ENCODE assay signal across 10 cellular contexts in genomic region chr17:50603340-50603739, GRCh38. TPM values are rescaled to one million over a fixed set of nuclear protein-coding genes. Genes with fewer than 3 reads are reported as not detected.
A peak's percentile ranks its signal among the peaks of the same experiment; 100 is the strongest.
DNase-seq lines count a peak whose midpoint lies in the region; ATAC-seq, FAIRE-seq and TF ChIP-seq lines count a peak whose summit lies in the region.
"Had no signal": no experiment of that assay in that cellular context is flagged by ENCODE, and none has a peak within 500 bp of the region (broad histone marks: within the 10 kb centered on the region; RNA-seq: fewer than 3 reads in every experiment).

No MANE protein-coding gene starts in this region.

- TF ChIP-seq CTCF in astrocyte of the spinal cord (IDR thresholded peaks at IDR 0.05; ENCODE audit: low read depth, low read length) = peak; percentile 14
- no peak for TF ChIP-seq CTCF in ovary (IDR thresholded peaks at IDR 0.05)
- no peak for TF ChIP-seq CTCF in kidney (IDR thresholded peaks at IDR 0.05; ENCODE audit: borderline replicate concordance, extremely low read depth, insufficient read depth)

- peaks cover 50% of the 10 kb centered on the region for H3K27me3 Mint-ChIP-seq in stimulated activated naive CD8-positive, alpha-beta T cell treated with anti-CD3 and anti-CD28 coated beads, Interleukin-15, amount 100 ng/mL, for 72 hours

- H3K36me3 ChIP-seq in ovary (no peaks in the 10 kb centered on the region), kidney (ENCODE audit: control insufficient read depth in 1 of 2, insufficient read depth in 2 of 2, low read length in 2 of 2) (no peaks in the 10 kb centered on the region)

- H3K4me3 ChIP-seq in astrocyte of the spinal cord (ENCODE audit: low read depth, low read length) (no peak overlapping the region), ovary (no peak overlapping the region), kidney (ENCODE audit: low read length in 2 of 2) (no peak overlapping the region)

- H3K4me1 ChIP-seq in ovary (ENCODE audit: insufficient read depth) (peaks cover 11% of the 10 kb centered on the region), kidney (ENCODE audit: control insufficient read depth in 1 of 2, insufficient read depth in 1 of 2, low read depth in 1 of 2, low read length in 2 of 2) (no peaks in the 10 kb centered on the region)

- peak; percentile 45 for ATAC-seq in stimulated activated naive CD8-positive, alpha-beta T cell treated with anti-CD3 and anti-CD28 coated beads, Interleukin-15, amount 100 ng/mL, for 72 hours
- no peak for ATAC-seq in stimulated activated naive CD8-positive, alpha-beta T cell treated with anti-CD3 and anti-CD28 coated beads, Interleukin-15, Interleukin-2, amounts not matched to agents 100 U/mL and 50 U/mL, for 24 hours
- ATAC-seq in GM21526 (IDR thresholded peaks at IDR 0.05; ENCODE audit: low FRiP score, unreplicated experiment) = no peak
- no peak for ATAC-seq in HG02610 (IDR thresholded peaks at IDR 0.05; ENCODE audit: unreplicated experiment)
- ATAC-seq: naive thymus-derived CD4-positive, alpha-beta T cell had no signal

- no peak overlapping the region for H3K27ac Mint-ChIP-seq in stimulated activated naive CD8-positive, alpha-beta T cell treated with anti-CD3 and anti-CD28 coated beads, Interleukin-15, amount 100 ng/mL, for 72 hours

- no peak overlapping the region for H3K9ac ChIP-seq in kidney (ENCODE audit: low read length in 2 of 2)

- WGBS in ovary, 3 donors = 84 to 92% (median 86%) methylated on average over 9 of the region's 9 CpGs

- in situ Hi-C loops in astrocyte of the spinal cord (cut with HindIII; ENCODE audit: low sequenced_read_pairs) = no loop called here

- TF ChIP-seq EP300 in ovary (IDR thresholded peaks at IDR 0.05) = no peak

- H3K9me3 ChIP-seq in ovary = no peaks in the 10 kb centered on the region
- no peaks in the 10 kb centered on the region for H3K9me3 ChIP-seq in kidney (ENCODE audit: control insufficient read depth in 1 of 2, low read length in 2 of 2)

- intact Hi-C loops in ovary (cut with DNase I) (no loop called here), kidney (cut with DNase I) (no loop called here)

- H3K27ac ChIP-seq in ovary (no peak overlapping the region), kidney (ENCODE audit: low read depth in 2 of 2, low read length in 2 of 2) (no peak overlapping the region)

- no peaks in the 10 kb centered on the region for H3K27me3 ChIP-seq in ovary

- no peaks in the 10 kb centered on the region for H3K4me1 Mint-ChIP-seq in stimulated activated naive CD8-positive, alpha-beta T cell treated with anti-CD3 and anti-CD28 coated beads, Interleukin-15, amount 100 ng/mL, for 72 hours

- DNase-seq in stimulated activated naive CD8-positive, alpha-beta T cell treated with anti-CD3 and anti-CD28 coated beads, Interleukin-15, amount 100 ng/mL, for 72 hours = no peak
- no peak for DNase-seq in stimulated activated naive CD8-positive, alpha-beta T cell treated with anti-CD3 and anti-CD28 coated beads, Interleukin-15, Interleukin-2, amounts not matched to agents 100 U/mL and 50 U/mL, for 24 hours
- DNase-seq in NCI-H146 treated with DMSO at 0.1 percent for 48 hours (lab: John Stamatoyannopoulos, UW; ENCODE audit: unreplicated experiment) (peak; percentile 71), astrocyte of the spinal cord (ENCODE audit: low read depth, low spot score) (no peak), ovary (no peak), kidney (no peak)
- DNase-seq: naive thymus-derived CD4-positive, alpha-beta T cell had no signal

- TF ChIP-seq POLR2A in ovary (IDR thresholded peaks at IDR 0.05) = no peak

- no peak overlapping the region for H3K4me3 Mint-ChIP-seq in stimulated activated naive CD8-positive, alpha-beta T cell treated with anti-CD3 and anti-CD28 coated beads, Interleukin-15, amount 100 ng/mL, for 72 hours
- H3K4me3 Mint-ChIP-seq: naive thymus-derived CD4-positive, alpha-beta T cell had no signal

- no peaks in the 10 kb centered on the region for H3K9me3 Mint-ChIP-seq in stimulated activated naive CD8-positive, alpha-beta T cell treated with anti-CD3 and anti-CD28 coated beads, Interleukin-15, amount 100 ng/mL, for 72 hours

- no peak for FAIRE-seq in kidney (lab: Jason Lieb, UNC)

RNA-seq across cellular contexts. Expression of gene ABCC3, which starts 31.3 kb away (rescaled TPM):
- total RNA-seq in ovary (10 to 100 TPM in 1 of 7 donors, 1 to 10 TPM in 6; 1.4 to 11.4 (median 5.2) TPM), kidney (156 TPM)
- polyA plus RNA-seq in ovary (10 to 100 TPM in 1 of 2 donors, 1 to 10 TPM in 1; 2.5 to 14.2 TPM), kidney (ENCODE audit: insufficient read depth, low read depth, low replicate concordance) (9.3 TPM)
- total RNA-seq: activated CD8-positive, alpha-beta memory T cell treated with anti-CD3 and anti-CD28 coated beads for 36 hours had no signal
- polyA plus RNA-seq: naive thymus-derived CD4-positive, alpha-beta T cell had no signal

RNA-seq across cellular contexts. Expression of gene CACNA1G, which starts 42.8 kb away (rescaled TPM):
- total RNA-seq in ovary (10 to 100 TPM in 3 of 7 donors, 1 to 10 TPM in 4; 1.9 to 39.1 (median 6.5) TPM), kidney (0.06 TPM)
- polyA plus RNA-seq in ovary (1 to 10 TPM; 1.0 to 1.2 TPM), kidney (ENCODE audit: insufficient read depth, low read depth, low replicate concordance) (not detected)
- total RNA-seq: naive thymus-derived CD4-positive, alpha-beta T cell had no signal
- polyA plus RNA-seq: naive thymus-derived CD4-positive, alpha-beta T cell had no signal

RNA-seq across cellular contexts. Expression of gene SPATA20, which starts 56.4 kb away (rescaled TPM):
- total RNA-seq in ovary = 10 to 100 TPM; 53.7 to 81.2 (median 62.6) TPM
- 10 to 100 TPM; 43.5 to 55.4 TPM for polyA plus RNA-seq in ovary
- total RNA-seq in kidney = 60.4 TPM
- 52.7 TPM for polyA plus RNA-seq in kidney (ENCODE audit: insufficient read depth, low read depth, low replicate concordance)

Comparison
In these comparisons a context has a peak if more than half of its experiments do, and no peak if none do; other contexts are left out.
1. RNA of gene ABCC3, which starts 31.3 kb away (total RNA-seq): 156 TPM in kidney (single experiment); 1.4 to 11.4 TPM in ovary; every median in the first group is over 10 times any median in the second.